9 cellular contexts compared by ENCODE assay signal in the genomic region with DNA sequence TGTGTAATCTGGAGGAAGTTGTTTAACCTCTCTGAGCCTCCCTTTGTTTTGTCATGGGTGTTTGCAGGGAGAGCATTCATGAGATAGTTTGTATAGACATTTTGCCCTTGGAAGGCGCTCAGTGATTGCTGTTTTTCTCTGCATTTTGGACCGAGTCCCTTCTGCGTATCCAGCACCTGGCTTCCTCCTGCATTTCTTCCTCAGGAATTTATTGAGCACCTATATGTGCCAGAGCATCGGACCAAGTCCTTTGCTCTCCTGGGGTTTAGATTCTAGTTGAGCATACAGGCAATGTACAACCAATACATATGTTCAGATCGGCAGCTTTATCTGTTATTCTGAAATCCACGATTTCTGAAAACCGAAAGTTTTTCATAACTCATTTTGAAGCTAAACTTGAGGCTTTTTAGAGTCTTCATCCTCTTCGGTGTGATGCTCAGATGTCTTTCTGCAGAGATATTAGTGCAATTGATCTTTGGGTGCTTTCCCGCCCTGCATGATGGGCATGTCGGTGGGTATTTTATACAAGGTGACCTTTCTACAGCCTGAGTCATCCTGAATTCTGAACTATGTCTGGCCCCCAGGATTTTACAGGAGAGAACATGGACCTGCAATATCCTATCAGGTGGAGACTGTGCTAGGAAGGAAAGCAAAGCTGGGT. TPM values are rescaled to one million over a fixed set of nuclear protein-coding genes. Genes with fewer than 3 reads are reported as not detected.
DNase-seq lines count a peak whose midpoint lies in the region; ATAC-seq and TF ChIP-seq lines count a peak whose summit lies in the region.
"Had no signal": no experiment of that assay in that cellular context is flagged by ENCODE, and none has a peak within 500 bp of the region (broad histone marks: within the 10 kb centered on the region; RNA-seq: fewer than 3 reads in every experiment).

No MANE protein-coding gene starts in this region.

- H3K27me3 Mint-ChIP-seq in naive B cell: no peaks in the 10 kb centered on the region

- H3K27ac Mint-ChIP-seq in naive B cell: peak overlapping the region in 5 of 6 donors; percentile 76 to 96 (median 91)

- DNase-seq in cardiac septum (ENCODE audit: low spot score): peak; percentile 43
- no peak for DNase-seq in Right ventricle myocardium inferior (ENCODE audit: missing footprints)
- DNase-seq in adrenal gland: peak in 2 of 7 donors; percentile 2 to 25
- no peak for DNase-seq in naive B cell
- DNase-seq: amniotic stem cell had no signal

- H3K4me3 Mint-ChIP-seq in naive B cell: peak overlapping the region; percentile 96 to 100 (median 99)

- H3K9me3 ChIP-seq in adrenal gland (replicated peaks in 1 of 3): no peaks in the 10 kb centered on the region

- peaks cover 61 to 85% (median 71%) of the 10 kb centered on the region in 3 donors for H3K4me1 Mint-ChIP-seq in naive B cell

- no peak for TF ChIP-seq POLR2A in adrenal gland (IDR thresholded peaks at IDR 0.05)

- no peak for TF ChIP-seq CTCF in adrenal gland (IDR thresholded peaks at IDR 0.05)

- ATAC-seq in Right ventricle myocardium inferior: no peak
- ATAC-seq in naive B cell (ENCODE audit: low read depth in 2 of 2): no peak
- no peak for ATAC-seq in GM18520 (IDR thresholded peaks at IDR 0.05; ENCODE audit: unreplicated experiment)
- no peak for ATAC-seq in GM18870 (IDR thresholded peaks at IDR 0.05; ENCODE audit: unreplicated experiment)
- no peak for ATAC-seq in HG02798 (IDR thresholded peaks at IDR 0.05; ENCODE audit: poor library complexity, unreplicated experiment)

- peaks cover 35 to 47% of the 10 kb centered on the region in 2 donors for H3K36me3 Mint-ChIP-seq in naive B cell

- WGBS in adrenal gland, 4 donors: 83 to 87% (median 86%) methylated on average over 10 of the region's 10 CpGs
- WGBS in urinary bladder: 76% methylated on average over 10 of the region's 10 CpGs

- H3K4me3 ChIP-seq in adrenal gland (peak overlapping the region in 1 of 4 donors; percentile 2), urinary bladder (ENCODE audit: low read depth, low read length) (no peak overlapping the region)

- no peaks in the 10 kb centered on the region for H3K9me3 Mint-ChIP-seq in naive B cell

- peaks cover 52 to 82% of the 10 kb centered on the region in 2 donors for H3K4me1 ChIP-seq in adrenal gland (replicated peaks in 1 of 2)
- H3K4me1 ChIP-seq in urinary bladder (ENCODE audit: insufficient read depth): no peaks in the 10 kb centered on the region

- intact Hi-C loops in cardiac septum (cut with DNase I): no loop called here
- intact Hi-C loops in Right ventricle myocardium inferior (cut with DNase I): loop anchor here (5.0 kb wide), 3 partner anchors 49 to 76 kb away; a partner anchor contains a TSS
- intact Hi-C loops in adrenal gland (cut with DNase I): loop anchor here (5.0 to 10.0 kb wide), 2 partner anchors 56 to 83 kb away; no protein-coding TSS in a partner anchor

- H3K27ac ChIP-seq in adrenal gland: peak overlapping the region in 3 of 5 donors; percentile 7 to 95 (median 95)
- peak overlapping the region; percentile 25 for H3K27ac ChIP-seq in urinary bladder (ENCODE audit: low read depth)

- H3K36me3 ChIP-seq in adrenal gland (replicated peaks in 1 of 2) (no peaks in the 10 kb centered on the region), urinary bladder (ENCODE audit: insufficient read depth) (no peaks in the 10 kb centered on the region)

- H3K27me3 ChIP-seq in adrenal gland: no peaks in the 10 kb centered on the region

RNA-seq across cellular contexts. Expression of a gene that starts 4.1 kb away (rescaled TPM):
- total RNA-seq in cardiac septum: 22.0 TPM
- 11.1 TPM for total RNA-seq in Right ventricle myocardium inferior
- 100 to 1,000 TPM in 3 of 8 donors, 10 to 100 TPM in 5; 32.4 to 142 (median 62.8) TPM for total RNA-seq in adrenal gland
- polyA plus RNA-seq in adrenal gland: 10 to 100 TPM; 25.6 to 46.7 (median 46.6) TPM
- polyA plus RNA-seq in naive B cell (ENCODE audit: low read depth in 6 of 6): 1,000 to 10,000 TPM in 1 of 6 donors, 100 to 1,000 TPM in 5; 355 to 1,202 (median 525) TPM
- 26.2 TPM for total RNA-seq in urinary bladder
- 75.2 TPM for polyA plus RNA-seq in urinary bladder

RNA-seq across cellular contexts. Expression of a gene that starts 49.3 kb away (rescaled TPM):
- total RNA-seq in cardiac septum (27.2 TPM), Right ventricle myocardium inferior (35.8 TPM), adrenal gland (100 to 1,000 TPM in 1 of 8 donors, 10 to 100 TPM in 7; 75.0 to 182 (median 91.1) TPM), urinary bladder (33.9 TPM)
- polyA plus RNA-seq in adrenal gland (10 to 100 TPM; 54.3 to 93.9 (median 79.4) TPM), naive B cell (ENCODE audit: low read depth in 6 of 6) (100 to 1,000 TPM; 178 to 217 (median 195) TPM), urinary bladder (76.3 TPM)
